11 cellular contexts compared by ENCODE assay signal in the genomic region with DNA sequence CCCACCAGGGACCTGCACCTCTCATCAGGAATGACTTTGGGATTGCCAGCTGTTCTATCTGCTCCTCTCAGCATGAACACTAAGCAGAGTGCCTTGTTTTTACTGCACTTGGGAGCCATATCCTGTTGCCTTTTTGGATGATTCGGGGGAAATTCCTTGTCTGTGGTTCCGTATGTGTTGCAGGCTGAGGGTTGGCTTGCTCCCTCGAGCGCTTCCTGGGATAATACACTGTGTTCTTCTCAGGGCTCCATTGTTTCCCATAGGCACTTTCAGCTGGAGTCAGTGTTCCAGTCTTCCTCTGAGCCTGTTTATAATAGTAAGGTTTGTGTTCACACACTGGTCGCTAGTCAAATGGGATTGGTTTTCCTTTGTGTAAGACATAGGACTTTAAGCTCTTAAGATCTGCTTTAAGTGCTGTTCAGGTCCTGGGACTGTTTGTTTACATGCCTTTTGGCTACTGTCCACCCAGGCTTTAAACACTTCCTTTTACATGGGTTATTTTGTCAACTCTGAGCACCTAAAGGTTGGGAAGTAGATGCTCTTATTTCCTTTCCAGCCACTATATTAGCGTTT. TPM values are rescaled to one million over a fixed set of nuclear protein-coding genes. Genes with fewer than 3 reads are reported as not detected.
DNase-seq lines count a peak whose midpoint lies in the region; ATAC-seq and TF ChIP-seq lines count a peak whose summit lies in the region.
"Had no signal": no experiment of that assay in that cellular context is flagged by ENCODE, and none has a peak within 500 bp of the region (broad histone marks: within the 10 kb centered on the region; RNA-seq: fewer than 3 reads in every experiment).

No MANE protein-coding gene starts in this region.

- peaks cover 17% of the 10 kb centered on the region for H3K4me1 ChIP-seq in left ventricle myocardium inferior

- H3K36me3 Mint-ChIP-seq in progenitor cell of endocrine pancreas (ENCODE audit: insufficient read depth): no peaks in the 10 kb centered on the region
- H3K36me3 Mint-ChIP-seq: activated CD8-positive, alpha-beta memory T cell treated with anti-CD3 and anti-CD28 coated beads, Interleukin-2, amount 10 ng/mL, durations not matched to agents 7 days and 5 days had no signal

- H3K27ac Mint-ChIP-seq in progenitor cell of endocrine pancreas: no peak overlapping the region
- H3K27ac Mint-ChIP-seq: activated CD8-positive, alpha-beta memory T cell treated with anti-CD3 and anti-CD28 coated beads, Interleukin-2, amount 10 ng/mL, durations not matched to agents 7 days and 5 days had no signal

- H3K27me3 Mint-ChIP-seq in progenitor cell of endocrine pancreas: no peaks in the 10 kb centered on the region

- no peak overlapping the region for H3K4me3 Mint-ChIP-seq in progenitor cell of endocrine pancreas (ENCODE audit: low read depth)
- H3K4me3 Mint-ChIP-seq: activated CD8-positive, alpha-beta memory T cell treated with anti-CD3 and anti-CD28 coated beads, Interleukin-2, amount 10 ng/mL, durations not matched to agents 7 days and 5 days had no signal

- H3K36me3 ChIP-seq in left ventricle myocardium inferior: no peaks in the 10 kb centered on the region

- peaks cover 4% of the 10 kb centered on the region for H3K4me1 Mint-ChIP-seq in progenitor cell of endocrine pancreas (ENCODE audit: low read depth)
- H3K4me1 Mint-ChIP-seq: activated CD8-positive, alpha-beta memory T cell treated with anti-CD3 and anti-CD28 coated beads, Interleukin-2, amount 10 ng/mL, durations not matched to agents 7 days and 5 days had no signal

- ATAC-seq in GM18907 (IDR thresholded peaks at IDR 0.05; ENCODE audit: unreplicated experiment) (no peak), GM19452 (IDR thresholded peaks at IDR 0.05; ENCODE audit: unreplicated experiment) (no peak)
- ATAC-seq: activated CD8-positive, alpha-beta memory T cell treated with anti-CD3 and anti-CD28 coated beads, Interleukin-2, amount 10 ng/mL, durations not matched to agents 7 days and 5 days; GM12878 had no signal

- DNase-seq in H4 (ENCODE audit: low spot score): peak; percentile 34
- peak; percentile 53 for DNase-seq in NCI-H69 (lab: John Stamatoyannopoulos, UW)
- DNase-seq in left ventricle myocardium inferior: no peak
- peak; percentile 51 for DNase-seq in renal cortical epithelial cell (ENCODE audit: low read depth)
- no peak for DNase-seq in progenitor cell of endocrine pancreas (ENCODE audit: low spot score, unreplicated experiment)
- no peak for DNase-seq in HuH-7 (ENCODE audit: low spot score)
- DNase-seq: activated CD8-positive, alpha-beta memory T cell treated with anti-CD3 and anti-CD28 coated beads, Interleukin-2, amount 10 ng/mL, durations not matched to agents 7 days and 5 days had no signal

- TF ChIP-seq CTCF in left ventricle myocardium inferior (IDR thresholded peaks at IDR 0.05; ENCODE audit: borderline replicate concordance) (no peak), progenitor cell of endocrine pancreas (IDR thresholded peaks at IDR 0.05; ENCODE audit: unreplicated experiment) (no peak)

- H3K9me3 Mint-ChIP-seq in progenitor cell of endocrine pancreas (ENCODE audit: low read depth): no peaks in the 10 kb centered on the region

- intact Hi-C loops in left ventricle myocardium inferior (cut with micrococcal nuclease): no loop called here

- no peaks in the 10 kb centered on the region for H3K9me3 ChIP-seq in left ventricle myocardium inferior (replicated peaks)

- H3K4me3 ChIP-seq in left ventricle myocardium inferior: no peak overlapping the region
- H3K4me3 ChIP-seq: GM12878 had no signal

- peak overlapping the region; percentile 50 for H3K27ac ChIP-seq in left ventricle myocardium inferior (replicated peaks)
- H3K27ac ChIP-seq: HL-60 had no signal

- H3K27me3 ChIP-seq in left ventricle myocardium inferior (ENCODE audit: low read depth): peaks cover 4% of the 10 kb centered on the region

RNA-seq across cellular contexts. Expression of gene BOC, which starts 23.4 kb away (rescaled TPM):
- total RNA-seq in H4 (2014; rRNA removed; shearing (Covaris generic)): 3.7 and 8.0 TPM in 2 replicates
- total RNA-seq in left ventricle myocardium inferior (6.7 TPM), renal cortical epithelial cell (0.52 and 3.0 TPM in 2 replicates), progenitor cell of endocrine pancreas (10.8 and 14.2 TPM in 2 replicates)
- total RNA-seq: activated CD8-positive, alpha-beta memory T cell treated with anti-CD3 and anti-CD28 coated beads, Interleukin-2, amount 10 ng/mL, durations not matched to agents 7 days and 5 days; GM12878 had no signal

Comparison
In these comparisons a context has a peak if more than half of its experiments do, and no peak if none do; other contexts are left out.
1. DNase-seq: peak in H4 (single experiment), NCI-H69 (single experiment) and renal cortical epithelial cell (single experiment); none in left ventricle myocardium inferior (single experiment), progenitor cell of endocrine pancreas (single experiment) and HuH-7 (single experiment).